ENCODE assay signal across 29 cellular contexts in genomic region chr6:44203955-44204354, GRCh38. TPM values are rescaled to one million over a fixed set of nuclear protein-coding genes. Genes with fewer than 3 reads are reported as not detected.
DNase-seq lines count a peak whose midpoint lies in the region; ATAC-seq and TF ChIP-seq lines count a peak whose summit lies in the region.
"Had no signal": no experiment of that assay in that cellular context is flagged by ENCODE, and none has a peak within 500 bp of the region (broad histone marks: within the 10 kb centered on the region; RNA-seq: fewer than 3 reads in every experiment).

No MANE protein-coding gene starts in this region.

- CTCF ChIA-PET in Calu3 (lab: Charles Lee) = interaction anchor here (1.5 to 1.8 kb wide), 2 partner anchors 11 to 18 kb away, joined by 3 to 7 read pairs; no protein-coding TSS in a partner anchor

- BruUV-seq in Calu3 (replicated peaks; lab: Mats Ljungman, UMichigan) = no TSS peak

- H3K27ac Mint-ChIP-seq in Calu3 (ENCODE audit: unreplicated experiment) = no peak overlapping the region
- H3K27ac Mint-ChIP-seq: activated CD8-positive, alpha-beta T cell treated with anti-CD3 and anti-CD28 coated beads for 36 hours; activated naive CD8-positive, alpha-beta T cell treated with anti-CD3 and anti-CD28 coated beads, Interleukin-2, amount 50 U/mL, for 24 hours; natural killer cell treated with Interleukin-12 subunit alpha and Interleukin-12 subunit beta and Interleukin-15 and Interleukin-18, amount 100 ng/mL, for 72 hours; stimulated activated naive B cell treated with anti-CD40 and anti-IgM and Interleukin-4, amounts not matched to agents 10 μg/mL and 1 μg/mL and 100 μg/mL, for 72 hours; T-helper 1 cell treated with Interleukin-12 subunit alpha and Interleukin-12 subunit beta and Interleukin-4 antibody, amounts not matched to agents 30 μg/mL and 1 μg/mL, for 36 hours had no signal

- no peaks in the 10 kb centered on the region for H3K36me3 Mint-ChIP-seq in Calu3 (ENCODE audit: insufficient read depth, unreplicated experiment)
- H3K36me3 Mint-ChIP-seq: natural killer cell treated with Interleukin-12 subunit alpha and Interleukin-12 subunit beta and Interleukin-15 and Interleukin-18, amount 100 ng/mL, for 72 hours; stimulated activated naive B cell treated with anti-CD40 and anti-IgM and Interleukin-4, amounts not matched to agents 10 μg/mL and 1 μg/mL and 100 μg/mL, for 72 hours had no signal

- H3K9me3 Mint-ChIP-seq in Calu3 (ENCODE audit: low read depth, unreplicated experiment) = no peaks in the 10 kb centered on the region
- H3K9me3 Mint-ChIP-seq: activated CD8-positive, alpha-beta T cell treated with anti-CD3 and anti-CD28 coated beads for 36 hours; activated naive CD8-positive, alpha-beta T cell treated with anti-CD3 and anti-CD28 coated beads, Interleukin-2, amount 50 U/mL, for 24 hours; natural killer cell treated with Interleukin-12 subunit alpha and Interleukin-12 subunit beta and Interleukin-15 and Interleukin-18, amount 100 ng/mL, for 72 hours; stimulated activated naive B cell treated with anti-CD40 and anti-IgM and Interleukin-4, amounts not matched to agents 10 μg/mL and 1 μg/mL and 100 μg/mL, for 72 hours; T-helper 1 cell treated with Interleukin-12 subunit alpha and Interleukin-12 subunit beta and Interleukin-4 antibody, amounts not matched to agents 30 μg/mL and 1 μg/mL, for 36 hours had no signal

- DNase-seq in Calu3 = peak; percentile 49
- DNase-seq in M059J (ENCODE audit: low read depth) = peak; percentile 69
- DNase-seq in amniotic epithelial cell (ENCODE audit: low read depth) = peak; percentile 47
- peak in 1 of 2 donors; percentile 65 for DNase-seq in left colon
- no peak for DNase-seq in NK-92 (lab: John Stamatoyannopoulos, UW; ENCODE audit: unreplicated experiment)
- DNase-seq: activated CD4-positive, alpha-beta T cell treated with anti-CD3 and anti-CD28 coated beads for 1 hour; activated CD8-positive, alpha-beta T cell treated with anti-CD3 and anti-CD28 coated beads for 36 hours; activated gamma-delta T cell; activated naive CD8-positive, alpha-beta T cell treated with anti-CD3 and anti-CD28 coated beads, Interleukin-2, amount 50 U/mL, for 24 hours; Kasumi-1; left ventricle myocardium superior; midbrain; NCI-H1105 treated with DMSO at 0.1 percent for 48 hours; NCI-H2029; NCI-H345; NCI-H774; spleen; stimulated activated CD4-positive, alpha-beta T cell treated with anti-CD3 and anti-CD28 coated beads, Interleukin-4, amount 100 ng/mL, for 1 hour; stimulated activated naive B cell treated with anti-CD40 and anti-IgM and Interleukin-4, amounts not matched to agents 10 μg/mL and 1 μg/mL and 100 μg/mL, for 72 hours had no signal

- no peak for TF ChIP-seq CTCF in Calu3 (IDR thresholded peaks at IDR 0.05; ENCODE audit: unreplicated experiment)

- no peak overlapping the region for H3K4me3 Mint-ChIP-seq in Calu3 (ENCODE audit: low read depth, unreplicated experiment)
- H3K4me3 Mint-ChIP-seq: activated CD8-positive, alpha-beta T cell treated with anti-CD3 and anti-CD28 coated beads for 36 hours; activated naive CD8-positive, alpha-beta T cell treated with anti-CD3 and anti-CD28 coated beads, Interleukin-2, amount 50 U/mL, for 24 hours; natural killer cell treated with Interleukin-12 subunit alpha and Interleukin-12 subunit beta and Interleukin-15 and Interleukin-18, amount 100 ng/mL, for 72 hours; stimulated activated naive B cell treated with anti-CD40 and anti-IgM and Interleukin-4, amounts not matched to agents 10 μg/mL and 1 μg/mL and 100 μg/mL, for 72 hours; T-helper 1 cell treated with Interleukin-12 subunit alpha and Interleukin-12 subunit beta and Interleukin-4 antibody, amounts not matched to agents 30 μg/mL and 1 μg/mL, for 36 hours had no signal

- intact Hi-C loops in Calu3 (cut with micrococcal nuclease; ENCODE audit: unreplicated experiment) (no loop called here), left colon (cut with DNase I, micrococcal nuclease) (no loop called here)

- H3K27me3 Mint-ChIP-seq in Calu3 (ENCODE audit: unreplicated experiment) = no peaks in the 10 kb centered on the region

- peaks cover 21% of the 10 kb centered on the region for H3K4me1 Mint-ChIP-seq in Calu3 (ENCODE audit: low read depth, unreplicated experiment)
- H3K4me1 Mint-ChIP-seq: activated naive CD8-positive, alpha-beta T cell treated with anti-CD3 and anti-CD28 coated beads, Interleukin-2, amount 50 U/mL, for 24 hours had no signal

- ATAC-seq in left colon = peak; percentile 79
- ATAC-seq in HG02588 (IDR thresholded peaks at IDR 0.05; ENCODE audit: unreplicated experiment) = no peak
- no peak for ATAC-seq in HG03469 (IDR thresholded peaks at IDR 0.05; ENCODE audit: unreplicated experiment)
- no peak for ATAC-seq in HG03354 (IDR thresholded peaks at IDR 0.05; ENCODE audit: poor library complexity, severe bottlenecking, unreplicated experiment)
- ATAC-seq: activated CD8-positive, alpha-beta T cell treated with anti-CD3 and anti-CD28 coated beads for 36 hours; activated naive CD8-positive, alpha-beta T cell treated with anti-CD3 and anti-CD28 coated beads, Interleukin-2, amount 50 U/mL, for 24 hours; left ventricle myocardium superior; natural killer cell treated with Interleukin-12 subunit alpha and Interleukin-12 subunit beta and Interleukin-15 and Interleukin-18, amount 100 ng/mL, for 72 hours; stimulated activated naive B cell treated with anti-CD40 and anti-IgM and Interleukin-4, amounts not matched to agents 10 μg/mL and 1 μg/mL and 100 μg/mL, for 72 hours had no signal

RNA-seq across cellular contexts. Expression of gene MYMX, which starts 12.8 kb away (rescaled TPM):
- total RNA-seq in Calu3 (2022) (not detected in 2 replicates), left colon (not detected)
- not detected in 2 replicates for total RNA-seq in M059J (2014; rRNA removed; shearing (Covaris generic))
- total RNA-seq: activated CD8-positive, alpha-beta T cell treated with anti-CD3 and anti-CD28 coated beads for 36 hours; chondrocyte; epithelial cell of proximal tubule; natural killer cell treated with Interleukin-12 subunit alpha and Interleukin-12 subunit beta and Interleukin-15 and Interleukin-18, amount 100 ng/mL, for 72 hours; osteoblast; SK-MEL-5; thoracic aorta had no signal

RNA-seq across cellular contexts. Expression of gene SLC29A1, which starts 19.4 kb away (rescaled TPM):
- total RNA-seq in Calu3 (2022) (90.1 and 92.8 TPM in 2 replicates), left colon (10 to 100 TPM; 13.0 to 22.8 TPM)
- total RNA-seq in M059J (2014; rRNA removed; shearing (Covaris generic)) = 27.4 and 31.1 TPM in 2 replicates

RNA-seq across cellular contexts. Expression of gene HSP90AB1, which starts 42.9 kb away (rescaled TPM):
- total RNA-seq in Calu3 (2022) (2,072 and 2,073 TPM in 2 replicates), left colon (100 to 1,000 TPM; 278 to 329 TPM)
- total RNA-seq in M059J (2014; rRNA removed; shearing (Covaris generic)) = 1,284 and 1,407 TPM in 2 replicates

RNA-seq across cellular contexts. Expression of gene CAPN11, which starts 45.3 kb away (rescaled TPM):
- not detected in 2 replicates for total RNA-seq in Calu3 (2022)
- not detected in 2 replicates for total RNA-seq in M059J (2014; rRNA removed; shearing (Covaris generic))
- 1 to 10 TPM in 1 of 2 donors, under 1 TPM in 1; 0.70 to 3.0 TPM for total RNA-seq in left colon
- total RNA-seq: epithelial cell of proximal tubule; natural killer cell treated with Interleukin-12 subunit alpha and Interleukin-12 subunit beta and Interleukin-15 and Interleukin-18, amount 100 ng/mL, for 72 hours; osteoblast; SK-MEL-5; thoracic aorta had no signal

RNA-seq across cellular contexts. Expression of gene SLC35B2, which starts 53.4 kb away (rescaled TPM):
- total RNA-seq in Calu3 (2022) (129 and 143 TPM in 2 replicates), left colon (10 to 100 TPM; 34.9 to 43.5 TPM)
- total RNA-seq in M059J (2014; rRNA removed; shearing (Covaris generic)) = 205 and 215 TPM in 2 replicates
